Comparison of ENCODE assay signal across 8 cellular contexts in the genomic region with DNA sequence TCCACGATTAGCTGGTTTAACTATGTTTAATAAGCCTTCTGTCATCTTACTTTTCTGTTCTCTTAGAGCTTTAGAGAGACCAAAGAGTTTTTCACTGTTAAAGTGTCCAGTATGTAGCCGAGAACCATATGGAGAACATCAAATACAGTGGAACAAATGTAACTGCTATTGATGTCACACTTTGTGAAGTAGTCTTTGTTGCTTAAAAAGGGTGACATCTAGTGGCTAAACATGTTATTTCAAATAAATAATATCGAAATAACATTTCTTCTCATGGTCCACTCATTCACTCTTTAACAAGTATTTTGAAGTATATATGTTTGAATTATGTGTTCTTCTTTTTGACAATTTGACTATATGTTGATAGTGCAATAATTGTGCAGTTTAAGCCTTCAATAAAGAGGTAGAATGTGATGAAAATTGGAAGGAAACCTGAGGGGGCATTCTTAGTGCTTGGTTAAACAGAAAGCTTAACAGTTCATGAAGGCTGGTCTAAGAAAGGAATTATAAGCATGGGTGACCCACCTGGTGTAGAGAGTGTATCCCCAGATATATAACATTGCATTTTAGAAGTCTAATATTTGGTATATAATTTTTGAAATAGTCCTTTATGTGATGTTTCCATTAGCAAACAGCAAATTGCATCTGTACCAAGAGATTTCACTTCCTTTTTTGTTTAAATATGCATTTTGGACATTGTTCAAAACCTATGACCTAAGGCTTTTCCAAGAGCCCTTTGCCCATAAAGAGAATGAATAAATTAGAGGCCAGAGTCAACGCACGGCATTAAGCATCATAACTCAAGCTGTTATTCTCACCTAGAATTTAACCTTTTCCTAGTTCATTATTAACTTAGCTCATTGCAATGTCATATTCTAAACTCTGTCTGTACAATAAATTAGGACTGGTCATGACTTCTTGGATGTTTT.
DNase-seq lines count a peak whose midpoint lies in the region; ATAC-seq, FAIRE-seq and TF ChIP-seq lines count a peak whose summit lies in the region.

No MANE protein-coding gene starts in this region.

- peak; percentile 59 for TF ChIP-seq CTCF in osteoblast (IDR thresholded peaks at IDR 0.05; ENCODE audit: extremely low read depth, low read depth, low read length)

- no peaks in the 10 kb centered on the region for H4K20me1 ChIP-seq in osteoblast (ENCODE audit: insufficient read depth, low read length)

- no peaks in the 10 kb centered on the region for H3K36me3 ChIP-seq in osteoblast (ENCODE audit: insufficient read depth, low read length)

- H3K4me3 ChIP-seq in osteoblast (ENCODE audit: insufficient read depth, low read length) = no peak overlapping the region

- no peaks in the 10 kb centered on the region for H3K4me1 ChIP-seq in osteoblast (ENCODE audit: insufficient read depth, low read length)

- H3K27me3 ChIP-seq in osteoblast (ENCODE audit: insufficient read depth, low read length) = no peaks in the 10 kb centered on the region

- no peak overlapping the region for H3K4me2 ChIP-seq in osteoblast (ENCODE audit: insufficient read depth, low read length)

- FAIRE-seq in endometrium (lab: Jason Lieb, UNC) = peak; percentile 83

- peak; percentile 33 for DNase-seq in COR-L47 (lab: John Stamatoyannopoulos, UW)
- DNase-seq in NCI-H82 (lab: John Stamatoyannopoulos, UW) = peak; percentile 61
- DNase-seq in osteoblast (ENCODE audit: insufficient read length, low spot score, missing footprints) = peak; percentile 26
- DNase-seq in activated effector memory CD4-positive, alpha-beta T cell treated with anti-CD3 and anti-CD28 coated beads, Interleukin-2, amount 50 U/mL, for 16 hours = no peak
- DNase-seq in stimulated activated CD4-positive, alpha-beta T cell treated with anti-CD3 and anti-CD28 coated beads, Interleukin-2, amount 100 ng/mL, for 48 hours = no peak

- ATAC-seq in GM19023 (IDR thresholded peaks at IDR 0.05; ENCODE audit: unreplicated experiment) (peak; percentile 55), HG03139 (IDR thresholded peaks at IDR 0.05; ENCODE audit: unreplicated experiment) (peak; percentile 80)

- H3K9me3 ChIP-seq in osteoblast (ENCODE audit: low read depth, low read length) = no peaks in the 10 kb centered on the region

- H3K27ac ChIP-seq in osteoblast (ENCODE audit: low read depth, low read length) = no peak overlapping the region

- no peaks in the 10 kb centered on the region for H3K79me2 ChIP-seq in osteoblast (ENCODE audit: insufficient read depth, low read length)

- no peak overlapping the region for H2AFZ ChIP-seq in osteoblast (ENCODE audit: low read length)

Comparison
In these comparisons a context has a peak if more than half of its experiments do, and no peak if none do; other contexts are left out.
1. DNase-seq: peak in COR-L47 (single experiment), NCI-H82 (single experiment) and osteoblast (single experiment); none in activated effector memory CD4-positive, alpha-beta T cell treated with anti-CD3 and anti-CD28 coated beads, Interleukin-2, amount 50 U/mL, for 16 hours (single experiment) and stimulated activated CD4-positive, alpha-beta T cell treated with anti-CD3 and anti-CD28 coated beads, Interleukin-2, amount 100 ng/mL, for 48 hours (0 of 2).